10 cellular contexts compared by ENCODE assay signal in genomic region chr1:212367474-212368072, GRCh38. TPM values are rescaled to one million over a fixed set of nuclear protein-coding genes. Genes with fewer than 3 reads are reported as not detected.
DNase-seq lines count a peak whose midpoint lies in the region; ATAC-seq and TF ChIP-seq lines count a peak whose summit lies in the region.
"Had no signal": no experiment of that assay in that cellular context is flagged by ENCODE, and none has a peak within 500 bp of the region (broad histone marks: within the 10 kb centered on the region; RNA-seq: fewer than 3 reads in every experiment).

No MANE protein-coding gene starts in this region.

- intact Hi-C loops in MCF 10A (cut with micrococcal nuclease) (loop anchor here (1.0 to 2.0 kb wide), 8 partner anchors 49 to 687 kb away; partner anchors contain the start of genes DTL and INTS7), breast epithelium (cut with DNase I; ENCODE audit: low total_unique reads) (loop anchor here (10.0 kb wide), 1 partner anchor 53 kb away; no protein-coding TSS in a partner anchor), right lobe of liver (cut with DNase I) (loop anchor here in 1 of 2 donors (10.0 kb wide), 1 partner anchor 87 kb away; no protein-coding TSS in a partner anchor), lower leg skin (cut with DNase I; ENCODE audit: low total_unique reads) (no loop called here)

- ATAC-seq in right lobe of liver: peak; percentile 47 to 67 (median 58)

- no peak overlapping the region for H3K4me3 Mint-ChIP-seq in MCF 10A (ENCODE audit: unreplicated experiment)
- H3K4me3 Mint-ChIP-seq: activated naive CD4-positive, alpha-beta T cell treated with anti-CD3 and anti-CD28 coated beads, Interleukin-2, amount 50 U/mL, for 24 hours; T-helper 1 cell treated with Interleukin-12 subunit alpha and Interleukin-12 subunit beta and Interleukin-4 antibody, amounts not matched to agents 30 μg/mL and 1 μg/mL, for 36 hours had no signal

- H3K27ac ChIP-seq in breast epithelium (no peak overlapping the region), right lobe of liver (no peak overlapping the region), caudate nucleus (ENCODE audit: low read depth, low read length) (no peak overlapping the region)

- H3K27me3 Mint-ChIP-seq in MCF 10A (ENCODE audit: insufficient read depth, unreplicated experiment): no peaks in the 10 kb centered on the region
- H3K27me3 Mint-ChIP-seq: activated naive CD4-positive, alpha-beta T cell treated with anti-CD3 and anti-CD28 coated beads, Interleukin-2, amount 50 U/mL, for 24 hours had no signal

- 57% methylated on average over 2 of the region's 2 CpGs for WGBS in right lobe of liver (ENCODE audit: insufficient coverage, low coverage, low lambda C conversion rate, missing lambda C conversion rate)
- 80% methylated on average over 2 of the region's 2 CpGs; no CpG with 5 or more reads in 1 of the 2 donors for WGBS in lower leg skin, 2 donors

- POLR2A ChIA-PET in MCF 10A (lab: Yijun Ruan, JAX): interaction anchor here (0.7 to 4.4 kb wide), 13 partner anchors 8 to 333 kb away, joined by 3 to 34 read pairs (median 6); partner anchors contain the start of genes INTS7, NENF and PPP2R5A

- H3K36me3 ChIP-seq in breast epithelium (no peaks in the 10 kb centered on the region), right lobe of liver (peaks cover 0 to 27% (median 0%) of the 10 kb centered on the region in 4 donors)

- peaks cover 5% of the 10 kb centered on the region for H3K9me3 Mint-ChIP-seq in MCF 10A (ENCODE audit: unreplicated experiment)
- H3K9me3 Mint-ChIP-seq: activated naive CD4-positive, alpha-beta T cell treated with anti-CD3 and anti-CD28 coated beads, Interleukin-2, amount 50 U/mL, for 24 hours had no signal

- H3K4me1 Mint-ChIP-seq in MCF 10A (ENCODE audit: insufficient read depth, unreplicated experiment): peaks cover 15% of the 10 kb centered on the region
- H3K4me1 Mint-ChIP-seq: activated naive CD4-positive, alpha-beta T cell treated with anti-CD3 and anti-CD28 coated beads, Interleukin-2, amount 50 U/mL, for 24 hours had no signal

- H3K27ac Mint-ChIP-seq in MCF 10A (ENCODE audit: low read depth, unreplicated experiment): peak overlapping the region; percentile 5

- CTCF ChIA-PET in MCF 10A (lab: Yijun Ruan, JAX): interaction anchor here (0.5 to 12.0 kb wide), 48 partner anchors 8 to 689 kb away, joined by 3 to 340 read pairs (median 6); partner anchors contain the start of genes DTL and INTS7

- H3K27me3 ChIP-seq in breast epithelium: no peaks in the 10 kb centered on the region
- no peaks in the 10 kb centered on the region for H3K27me3 ChIP-seq in right lobe of liver

- no TSS peak for BruUV-seq in MCF 10A (replicated peaks; lab: Mats Ljungman, UMichigan)

- H3K9me3 ChIP-seq in breast epithelium: no peaks in the 10 kb centered on the region
- H3K9me3 ChIP-seq in right lobe of liver: no peaks in the 10 kb centered on the region

- DNase-seq in MCF 10A (ENCODE audit: unreplicated experiment): no peak
- DNase-seq in breast epithelium (ENCODE audit: low spot score in 2 of 2): no peak
- DNase-seq in UCSD-AML1 (lab: John Stamatoyannopoulos, UW; ENCODE audit: unreplicated experiment): peak; percentile 28
- no peak for DNase-seq in right lobe of liver
- DNase-seq in caudate nucleus (lab: John Stamatoyannopoulos, UW): no peak
- no peak for DNase-seq in hypothalamus (lab: John Stamatoyannopoulos, UW)
- DNase-seq in lower leg skin (ENCODE audit: low spot score in 2 of 2): no peak
- DNase-seq in medulla oblongata (ENCODE audit: extremely low spot score): no peak

- H3K4me1 ChIP-seq in breast epithelium (no peaks in the 10 kb centered on the region), right lobe of liver (no peaks in the 10 kb centered on the region)

- no peak overlapping the region for H3K4me3 ChIP-seq in breast epithelium
- H3K4me3 ChIP-seq in right lobe of liver: no peak overlapping the region
- no peak overlapping the region for H3K4me3 ChIP-seq in lower leg skin (ENCODE audit: low read depth, poor library complexity, severe bottlenecking)

- no peak for TF ChIP-seq POLR2A in breast epithelium (IDR thresholded peaks at IDR 0.05)
- TF ChIP-seq POLR2A in right lobe of liver (IDR thresholded peaks at IDR 0.05): no peak
- TF ChIP-seq POLR2A in lower leg skin (IDR thresholded peaks at IDR 0.05): no peak

- TF ChIP-seq CTCF in MCF 10A (IDR thresholded peaks at IDR 0.05; ENCODE audit: unreplicated experiment) (no peak), breast epithelium (IDR thresholded peaks at IDR 0.05) (no peak), right lobe of liver (IDR thresholded peaks at IDR 0.05) (no peak), lower leg skin (IDR thresholded peaks at IDR 0.05) (no peak)

- peaks cover 70% of the 10 kb centered on the region for H3K36me3 Mint-ChIP-seq in MCF 10A (ENCODE audit: insufficient read depth, unreplicated experiment)

RNA-seq across cellular contexts. Expression of gene PACC1, which starts 47.1 kb away (rescaled TPM):
- total RNA-seq in MCF 10A (2022) (23.0 and 23.3 TPM in 2 replicates), breast epithelium (1 to 10 TPM; 2.7 to 6.2 (median 4.2) TPM), right lobe of liver (1 to 10 TPM in 5 of 6 experiments, under 1 TPM in 1; 0.88 to 3.3 (median 1.7) TPM), lower leg skin (1 to 10 TPM; 2.5 to 8.6 (median 6.1) TPM)
